In the genomic region with DNA sequence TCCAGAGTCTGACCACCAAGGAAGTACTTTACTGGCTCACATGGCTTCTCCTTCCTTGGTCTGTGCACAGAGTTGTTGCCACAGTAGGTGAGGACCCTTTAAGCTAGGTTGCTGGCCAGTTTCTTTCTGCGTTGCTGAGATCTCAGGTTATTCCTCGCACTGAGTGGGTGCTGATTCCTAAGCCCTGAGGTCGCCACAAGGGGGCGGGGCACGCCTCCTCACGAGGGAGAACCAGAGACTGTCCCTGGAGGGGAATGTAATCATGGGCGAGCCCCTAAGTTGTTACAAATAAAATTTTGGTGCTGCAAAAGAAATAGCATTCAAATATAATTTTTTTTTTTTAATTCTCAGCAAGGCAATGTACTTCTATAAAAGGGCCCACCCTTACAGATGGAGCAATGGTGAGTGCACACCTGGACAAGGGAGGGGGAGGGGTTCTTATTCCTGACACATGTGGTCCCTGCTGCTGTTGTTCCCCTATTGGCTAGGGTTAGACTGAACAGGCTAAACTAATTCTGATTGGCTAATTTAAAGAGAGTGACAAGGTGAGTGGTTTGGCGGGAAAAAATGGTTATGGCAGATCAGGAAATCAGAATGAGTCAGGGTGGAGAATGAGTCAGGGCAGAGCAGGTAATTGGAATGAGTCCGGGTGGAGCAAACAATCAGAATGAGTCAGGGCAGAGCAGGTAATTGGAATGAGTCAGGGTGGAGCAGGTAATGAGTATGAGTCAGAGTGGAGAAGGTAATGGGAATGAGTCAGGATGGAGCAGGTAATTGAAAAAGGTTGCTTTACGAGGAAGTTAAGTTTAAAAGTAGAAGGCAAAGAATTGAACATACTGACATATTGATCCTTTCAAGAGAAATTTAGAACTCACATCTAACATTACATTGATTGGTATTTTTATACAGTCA, we compare ENCODE assay signal across 12 cellular contexts.
DNase-seq lines count a peak whose midpoint lies in the region; ATAC-seq and TF ChIP-seq lines count a peak whose summit lies in the region.
"Had no signal": no experiment of that assay in that cellular context is flagged by ENCODE, and none has a peak within 500 bp of the region (broad histone marks: within the 10 kb centered on the region; RNA-seq: fewer than 3 reads in every experiment).

No MANE protein-coding gene starts in this region.

- peak overlapping the region; percentile 87 for H3K27ac Mint-ChIP-seq in Calu3 (ENCODE audit: unreplicated experiment)
- H3K27ac Mint-ChIP-seq: activated naive CD8-positive, alpha-beta T cell treated with anti-CD3 and anti-CD28 coated beads, Interleukin-2, amount 10 ng/mL, durations not matched to agents 7 days and 5 days had no signal

- H3K9me3 ChIP-seq in HEK293 (ENCODE audit: control insufficient read depth, insufficient read depth, low read depth, low read length) (no peaks in the 10 kb centered on the region), WERI-Rb-1 (ENCODE audit: severe bottlenecking) (no peaks in the 10 kb centered on the region), aorta (ENCODE audit: control insufficient read depth, low read length) (no peaks in the 10 kb centered on the region)

- intact Hi-C loops in Calu3 (cut with micrococcal nuclease; ENCODE audit: unreplicated experiment) (no loop called here), left colon (cut with DNase I, micrococcal nuclease) (no loop called here), aorta (cut with DNase I) (no loop called here)

- no peaks in the 10 kb centered on the region for H3K4me1 Mint-ChIP-seq in Calu3 (ENCODE audit: low read depth, unreplicated experiment)

- 60 to 80% methylated on average over 10 of the region's 10 CpGs for WGBS in aorta, 2 donors

- H3K36me3 ChIP-seq in HEK293 (ENCODE audit: control insufficient read depth in 2 of 2, insufficient read depth in 1 of 2, low read length in 2 of 2) (no peaks in the 10 kb centered on the region), WERI-Rb-1 (no peaks in the 10 kb centered on the region), aorta (ENCODE audit: control insufficient read depth in 1 of 2, insufficient read depth in 2 of 2, low read length in 1 of 2) (no peaks in the 10 kb centered on the region)

- TF ChIP-seq CTCF in Calu3 (IDR thresholded peaks at IDR 0.05; ENCODE audit: unreplicated experiment) (no peak), HEK293 (tag by site-specific recombination; IDR thresholded peaks at IDR 0.05) (no peak), WERI-Rb-1 (IDR thresholded peaks at IDR 0.05; ENCODE audit: low read depth, low read length) (peak; percentile 41)

- H3K27me3 ChIP-seq in WERI-Rb-1 (ENCODE audit: insufficient read depth, low read depth, severe bottlenecking) (peaks cover 3% of the 10 kb centered on the region), aorta (ENCODE audit: control insufficient read depth in 1 of 2, insufficient read depth in 2 of 2, low read length in 1 of 2) (no peaks in the 10 kb centered on the region)

- no peak overlapping the region for H3K27ac ChIP-seq in HEK293 (ENCODE audit: extremely low read depth, low read depth, low read length)
- no peak overlapping the region for H3K27ac ChIP-seq in WERI-Rb-1
- H3K27ac ChIP-seq in aorta (ENCODE audit: low read depth in 1 of 2, low read length in 2 of 2) = no peak overlapping the region

- no peaks in the 10 kb centered on the region for H3K4me1 ChIP-seq in HEK293 (ENCODE audit: control insufficient read depth, insufficient read depth, low read length)
- no peaks in the 10 kb centered on the region for H3K4me1 ChIP-seq in aorta (ENCODE audit: control insufficient read depth in 1 of 2, insufficient read depth in 2 of 2, low read length in 2 of 2)

- ATAC-seq in left colon = peak; percentile 97
- no peak for ATAC-seq in HG02852 (IDR thresholded peaks at IDR 0.05; ENCODE audit: unreplicated experiment)
- ATAC-seq in GM18909 (IDR thresholded peaks at IDR 0.05; ENCODE audit: poor library complexity, unreplicated experiment) = no peak
- ATAC-seq in aorta (ENCODE audit: low FRiP score) = no peak

- peak; percentile 70 for DNase-seq in Calu3
- DNase-seq in WERI-Rb-1 = peak; percentile 29
- DNase-seq in left colon = peak in 1 of 2 donors; percentile 41
- DNase-seq in aorta = no peak
- DNase-seq in NCI-H1417 treated with DMSO at 0.1 percent for 48 hours (lab: John Stamatoyannopoulos, UW) = no peak
- DNase-seq: activated naive CD8-positive, alpha-beta T cell treated with anti-CD3 and anti-CD28 coated beads, Interleukin-2, amount 10 ng/mL, durations not matched to agents 7 days and 5 days; GDM1; MV-4-11; SIG-M5 had no signal

- no peaks in the 10 kb centered on the region for H3K27me3 Mint-ChIP-seq in Calu3 (ENCODE audit: unreplicated experiment)
- H3K27me3 Mint-ChIP-seq: activated naive CD8-positive, alpha-beta T cell treated with anti-CD3 and anti-CD28 coated beads, Interleukin-2, amount 10 ng/mL, durations not matched to agents 7 days and 5 days had no signal

- H3K36me3 Mint-ChIP-seq in Calu3 (ENCODE audit: insufficient read depth, unreplicated experiment) = peaks cover 6% of the 10 kb centered on the region

- no peak overlapping the region for H3K4me3 Mint-ChIP-seq in Calu3 (ENCODE audit: low read depth, unreplicated experiment)
- H3K4me3 Mint-ChIP-seq: activated naive CD8-positive, alpha-beta T cell treated with anti-CD3 and anti-CD28 coated beads, Interleukin-2, amount 10 ng/mL, durations not matched to agents 7 days and 5 days had no signal

- no peak overlapping the region for H3K4me3 ChIP-seq in HEK293 (ENCODE audit: low read depth, low read length)
- no peak overlapping the region for H3K4me3 ChIP-seq in WERI-Rb-1 (ENCODE audit: low read depth, low read length)
- no peak overlapping the region for H3K4me3 ChIP-seq in aorta (ENCODE audit: low read length in 2 of 2)

- no TSS peak for BruUV-seq in Calu3 (replicated peaks; lab: Mats Ljungman, UMichigan)

- CTCF ChIA-PET in Calu3 (lab: Charles Lee) = no interaction called here
- CTCF ChIA-PET in HEK293 (lab: Yijun Ruan, JAX) = no interaction called here

- H3K9me3 Mint-ChIP-seq in Calu3 (ENCODE audit: low read depth, unreplicated experiment) = peaks cover 9% of the 10 kb centered on the region

- POLR2A ChIA-PET in HEK293 (lab: Yijun Ruan, JAX) = no interaction called here

TF ChIP-seq in HEK293, 187 proteins besides CTCF, POLR2A, EP300 and RAD21 (continues in another document):
- TF ChIP-seq, protein P1, sequence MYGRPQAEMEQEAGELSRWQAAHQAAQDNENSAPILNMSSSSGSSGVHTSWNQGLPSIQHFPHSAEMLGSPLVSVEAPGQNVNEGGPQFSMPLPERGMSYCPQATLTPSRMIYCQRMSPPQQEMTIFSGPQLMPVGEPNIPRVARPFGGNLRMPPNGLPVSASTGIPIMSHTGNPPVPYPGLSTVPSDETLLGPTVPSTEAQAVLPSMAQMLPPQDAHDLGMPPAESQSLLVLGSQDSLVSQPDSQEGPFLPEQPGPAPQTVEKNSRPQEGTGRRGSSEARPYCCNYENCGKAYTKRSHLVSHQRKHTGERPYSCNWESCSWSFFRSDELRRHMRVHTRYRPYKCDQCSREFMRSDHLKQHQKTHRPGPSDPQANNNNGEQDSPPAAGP (tag by site-specific recombination; IDR thresholded peaks at IDR 0.05) = peak; percentile 66
- no peak for TF ChIP-seq EGR2 (tag by site-specific recombination; IDR thresholded peaks at IDR 0.05; ENCODE audit: low read depth)
- TF ChIP-seq, protein P2, sequence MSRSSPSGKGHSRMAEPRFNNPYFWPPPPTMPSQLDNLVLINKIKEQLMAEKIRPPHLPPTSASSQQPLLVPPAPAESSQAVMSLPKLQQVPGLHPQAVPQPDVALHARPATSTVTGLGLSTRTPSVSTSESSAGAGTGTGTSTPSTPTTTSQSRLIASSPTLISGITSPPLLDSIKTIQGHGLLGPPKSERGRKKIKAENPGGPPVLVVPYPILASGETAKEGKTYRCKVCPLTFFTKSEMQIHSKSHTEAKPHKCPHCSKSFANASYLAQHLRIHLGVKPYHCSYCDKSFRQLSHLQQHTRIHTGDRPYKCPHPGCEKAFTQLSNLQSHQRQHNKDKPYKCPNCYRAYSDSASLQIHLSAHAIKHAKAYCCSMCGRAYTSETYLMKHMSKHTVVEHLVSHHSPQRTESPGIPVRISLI (tag by site-specific recombination; IDR thresholded peaks at IDR 0.05) = 0 out of 2 replicates have a peak, but pooled peaks have one; percentile 30
- TF ChIP-seq ZNF19 (tag by site-specific recombination; IDR thresholded peaks at IDR 0.05; ENCODE audit: low read depth) = no peak
- no peak for TF ChIP-seq ZNF670 (tag by site-specific recombination; IDR thresholded peaks at IDR 0.05; ENCODE audit: low read depth)
- peak; percentile 78 for TF ChIP-seq KLF8 (tag by site-specific recombination; IDR thresholded peaks at IDR 0.05)
- TF ChIP-seq MEIS1 (CRISPR knock-in tag; IDR thresholded peaks at IDR 0.05; ENCODE audit: borderline replicate concordance) = no peak
- TF ChIP-seq, protein P3, sequence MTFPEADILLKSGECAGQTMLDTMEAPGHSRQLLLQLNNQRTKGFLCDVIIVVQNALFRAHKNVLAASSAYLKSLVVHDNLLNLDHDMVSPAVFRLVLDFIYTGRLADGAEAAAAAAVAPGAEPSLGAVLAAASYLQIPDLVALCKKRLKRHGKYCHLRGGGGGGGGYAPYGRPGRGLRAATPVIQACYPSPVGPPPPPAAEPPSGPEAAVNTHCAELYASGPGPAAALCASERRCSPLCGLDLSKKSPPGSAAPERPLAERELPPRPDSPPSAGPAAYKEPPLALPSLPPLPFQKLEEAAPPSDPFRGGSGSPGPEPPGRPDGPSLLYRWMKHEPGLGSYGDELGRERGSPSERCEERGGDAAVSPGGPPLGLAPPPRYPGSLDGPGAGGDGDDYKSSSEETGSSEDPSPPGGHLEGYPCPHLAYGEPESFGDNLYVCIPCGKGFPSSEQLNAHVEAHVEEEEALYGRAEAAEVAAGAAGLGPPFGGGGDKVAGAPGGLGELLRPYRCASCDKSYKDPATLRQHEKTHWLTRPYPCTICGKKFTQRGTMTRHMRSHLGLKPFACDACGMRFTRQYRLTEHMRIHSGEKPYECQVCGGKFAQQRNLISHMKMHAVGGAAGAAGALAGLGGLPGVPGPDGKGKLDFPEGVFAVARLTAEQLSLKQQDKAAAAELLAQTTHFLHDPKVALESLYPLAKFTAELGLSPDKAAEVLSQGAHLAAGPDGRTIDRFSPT (tag by site-specific recombination; IDR thresholded peaks at IDR 0.05) = peak; percentile 57; the same call in 1 of the 2 replicates
- no peak for TF ChIP-seq TCF7L2 (IDR thresholded peaks at IDR 0.05; ENCODE audit: borderline replicate concordance, low read depth, low read length)
- TF ChIP-seq ZNF654 (tag by site-specific recombination; IDR thresholded peaks at IDR 0.05; ENCODE audit: low read depth) = no peak
- TF ChIP-seq ZNF510 (tag by site-specific recombination; IDR thresholded peaks at IDR 0.05; ENCODE audit: insufficient replicate concordance) = no peak
- no peak for TF ChIP-seq ZNF423 (tag by site-specific recombination; IDR thresholded peaks at IDR 0.05)

Comparison
In these comparisons a context has a peak if more than half of its experiments do, and no peak if none do; other contexts are left out.
1. DNase-seq: peak in Calu3 (single experiment) and WERI-Rb-1 (single experiment); none in aorta (0 of 2) and NCI-H1417 treated with DMSO at 0.1 percent for 48 hours (single experiment).